In genomic region chr7:139133335-139134139, GRCh38 we compare ENCODE assay signal across 8 cellular contexts. TPM values are rescaled to one million over a fixed set of nuclear protein-coding genes. Genes with fewer than 3 reads are reported as not detected.
DNase-seq lines count a peak whose midpoint lies in the region; ATAC-seq and TF ChIP-seq lines count a peak whose summit lies in the region.

No MANE protein-coding gene starts in this region.

- H3K27ac ChIP-seq in gastrocnemius medialis, result peak overlapping the region; percentile 37 to 64 (median 44)

- H3K27me3 Mint-ChIP-seq in brain, result peaks cover 11% of the 10 kb centered on the region

- peaks cover 0 to 2% (median 0%) of the 10 kb centered on the region in 5 experiments for H3K9me3 Mint-ChIP-seq in brain

- no peaks in the 10 kb centered on the region for H3K4me1 ChIP-seq in iPS-15b (ENCODE audit: control insufficient read depth, insufficient read depth, low read length)
- peaks cover 9 to 14% of the 10 kb centered on the region in 2 donors for H3K4me1 ChIP-seq in gastrocnemius medialis

- H3K4me3 Mint-ChIP-seq in brain, result peak overlapping the region; percentile 84 to 97 (median 91)

- no peak for TF ChIP-seq CTCF in brain (conservative IDR thresholded peaks at IDR 0.05)
- no peak for TF ChIP-seq CTCF in gastrocnemius medialis (IDR thresholded peaks at IDR 0.05 in 4 of 5, conservative IDR thresholded peaks at IDR 0.05 in 1 of 5)

- peaks cover 8% of the 10 kb centered on the region for H3K36me3 Mint-ChIP-seq in brain

- H3K27me3 ChIP-seq in iPS-15b (ENCODE audit: control insufficient read depth, insufficient read depth, low read length) (no peaks in the 10 kb centered on the region), gastrocnemius medialis (no peaks in the 10 kb centered on the region)

- H3K4me3 ChIP-seq in iPS-15b (ENCODE audit: low read depth, low read length), result peak overlapping the region; percentile 83
- H3K4me3 ChIP-seq in gastrocnemius medialis, result peak overlapping the region; percentile 60 to 70 (median 62)

- H3K9me3 ChIP-seq in iPS-15b (ENCODE audit: control insufficient read depth, insufficient read depth, low read length) (no peaks in the 10 kb centered on the region), gastrocnemius medialis (no peaks in the 10 kb centered on the region)

- DNase-seq in A172 (ENCODE audit: low spot score) (peak; percentile 55), NCI-H2107 (lab: John Stamatoyannopoulos, UW) (peak; percentile 93), UCSD-AML1 (lab: John Stamatoyannopoulos, UW; ENCODE audit: unreplicated experiment) (peak; percentile 78), gastrocnemius medialis (peak; percentile 52 to 66)

- H3K27ac Mint-ChIP-seq in brain, result peak overlapping the region; percentile 85 to 97 (median 93)

- H3K36me3 ChIP-seq in iPS-15b (ENCODE audit: control insufficient read depth, insufficient read depth, low read length), result no peaks in the 10 kb centered on the region
- H3K36me3 ChIP-seq in gastrocnemius medialis, result no peaks in the 10 kb centered on the region

- in situ Hi-C loops in gastrocnemius medialis (cut with MboI; ENCODE audit: low sequenced_read_pairs in 4 of 4), result no loop called here

- intact Hi-C loops in gastrocnemius medialis (cut with DNase I; ENCODE audit: low total_unique reads), result loop anchor here (1.0 to 5.0 kb wide), 3 partner anchors 24 to 209 kb away; partner anchors contain the start of genes FMC1, UBN2 and ZC3HAV1

- peaks cover 46% of the 10 kb centered on the region for H3K4me1 Mint-ChIP-seq in brain

- peak overlapping the region; percentile 62 for H3K9ac ChIP-seq in iPS-15b (ENCODE audit: low read depth, low read length)

- TF ChIP-seq POLR2A in gastrocnemius medialis (IDR thresholded peaks at IDR 0.05), result no peak

- ATAC-seq in GM18519 (IDR thresholded peaks at IDR 0.05; ENCODE audit: low FRiP score, unreplicated experiment) (peak; percentile 81), HG03039 (IDR thresholded peaks at IDR 0.05; ENCODE audit: unreplicated experiment) (peak; percentile 97), gastrocnemius medialis (peak; percentile 98 to 99)

RNA-seq across cellular contexts. Expression of gene ZC3HAV1, which starts 24.0 kb away (rescaled TPM):
- 20.7 and 25.4 TPM in 2 replicates for total RNA-seq in A172 (2014; rRNA removed; shearing (Covaris generic))
- 10.7 TPM for polyA plus RNA-seq in brain (ENCODE audit: insufficient read depth, low read depth, low replicate concordance)
- total RNA-seq in gastrocnemius medialis, result 10 to 100 TPM in 1 of 4 donors, 1 to 10 TPM in 3; 3.5 to 10.4 (median 4.5) TPM

Comparison
In these comparisons a context has a peak if more than half of its experiments do, and no peak if none do; other contexts are left out.
1. Peak in every context shown above with its lines: DNase-seq, ATAC-seq, H3K4me3 ChIP-seq and H3K27ac ChIP-seq.